In genomic region chrX:47637546-47638195, GRCh38 we compare ENCODE assay signal across 8 cellular contexts. TPM values are rescaled to one million over a fixed set of nuclear protein-coding genes. Genes with fewer than 3 reads are reported as not detected.
DNase-seq lines count a peak whose midpoint lies in the region; ATAC-seq and TF ChIP-seq lines count a peak whose summit lies in the region.

No MANE protein-coding gene starts in this region.

- H3K27me3 Mint-ChIP-seq in activated naive CD4-positive, alpha-beta T cell treated with anti-CD3 and anti-CD28 coated beads, Interleukin-2, amount 50 U/mL, for 24 hours: no peaks in the 10 kb centered on the region

- no peak for TF ChIP-seq CTCF in left lung (IDR thresholded peaks at IDR 0.05)

- DNase-seq in left lung (peak; percentile 78 to 87), DMS 273 treated with DMSO at 0.1 percent for 48 hours (lab: John Stamatoyannopoulos, UW) (no peak), SK-N-DZ (ENCODE audit: low spot score) (no peak), NCI-H2081 (lab: John Stamatoyannopoulos, UW) (no peak), NCI-H2196 (lab: John Stamatoyannopoulos, UW; ENCODE audit: unreplicated experiment) (no peak)

- H3K4me1 ChIP-seq in ES-I3 (ENCODE audit: insufficient read depth, low read length) (no peaks in the 10 kb centered on the region; the same call in 1 of the 2 replicates), left lung (peaks cover 0 to 28% of the 10 kb centered on the region in 2 donors)

- H3K4me3 Mint-ChIP-seq in activated naive CD4-positive, alpha-beta T cell treated with anti-CD3 and anti-CD28 coated beads, Interleukin-2, amount 50 U/mL, for 24 hours: peak overlapping the region; percentile 68

- no peaks in the 10 kb centered on the region for H3K9me3 Mint-ChIP-seq in activated naive CD4-positive, alpha-beta T cell treated with anti-CD3 and anti-CD28 coated beads, Interleukin-2, amount 50 U/mL, for 24 hours

- H3K4me1 Mint-ChIP-seq in activated naive CD4-positive, alpha-beta T cell treated with anti-CD3 and anti-CD28 coated beads, Interleukin-2, amount 50 U/mL, for 24 hours: peaks cover 27% of the 10 kb centered on the region

- ATAC-seq in HG03045 (IDR thresholded peaks at IDR 0.05; ENCODE audit: unreplicated experiment): peak; percentile 77
- peak; percentile 97 for ATAC-seq in left lung

- peak overlapping the region; percentile 15 to 45 for H3K4me3 ChIP-seq in left lung

- H3K27me3 ChIP-seq in left lung: no peaks in the 10 kb centered on the region

- H3K9me3 ChIP-seq in ES-I3 (ENCODE audit: control insufficient read depth, insufficient read depth, low read length) (no peaks in the 10 kb centered on the region; the same call in 1 of the 2 replicates), left lung (no peaks in the 10 kb centered on the region)

- H3K36me3 Mint-ChIP-seq in activated naive CD4-positive, alpha-beta T cell treated with anti-CD3 and anti-CD28 coated beads, Interleukin-2, amount 50 U/mL, for 24 hours: peaks cover 20% of the 10 kb centered on the region

- peaks cover 19% of the 10 kb centered on the region for H3K36me3 ChIP-seq in ES-I3 (ENCODE audit: insufficient read depth, low read length)
- H3K36me3 ChIP-seq in left lung: peaks cover 0 to 45% of the 10 kb centered on the region in 2 donors

- peak overlapping the region in 1 of 2 donors; percentile 55 for H3K27ac ChIP-seq in left lung

- peak overlapping the region; percentile 62 for H3K9ac ChIP-seq in ES-I3 (ENCODE audit: low read depth, low read length)

- peak overlapping the region; percentile 84 for H3K27ac Mint-ChIP-seq in activated naive CD4-positive, alpha-beta T cell treated with anti-CD3 and anti-CD28 coated beads, Interleukin-2, amount 50 U/mL, for 24 hours

- intact Hi-C loops in left lung (cut with DNase I): no loop called here

RNA-seq across cellular contexts. Expression of gene CFP, which starts 7.9 kb away (rescaled TPM):
- total RNA-seq in left lung: 10 to 100 TPM in 1 of 2 donors, 1 to 10 TPM in 1; 7.6 to 25.4 TPM
- not detected in 2 replicates for polyA plus RNA-seq in SK-N-DZ (2014; cell fraction: cytosol; rRNA removed)
- 1.7 and 2.0 TPM in 2 replicates for polyA plus RNA-seq in SK-N-DZ (2014; cell fraction: nucleus; rRNA removed)

RNA-seq across cellular contexts. Expression of gene ELK1, which starts 12.7 kb away (rescaled TPM):
- total RNA-seq in left lung: 10 to 100 TPM; 28.2 to 35.2 TPM
- 28.0 and 36.6 TPM in 2 replicates for polyA plus RNA-seq in SK-N-DZ (2014; cell fraction: cytosol; rRNA removed)
- polyA plus RNA-seq in SK-N-DZ (2014; cell fraction: nucleus; rRNA removed): 11.6 and 15.2 TPM in 2 replicates

RNA-seq across cellular contexts. Expression of gene SYN1, which starts 18.0 kb away (rescaled TPM):
- total RNA-seq in left lung: 1 to 10 TPM; 1.0 to 1.6 TPM
- polyA plus RNA-seq in SK-N-DZ (2014; cell fraction: cytosol; rRNA removed): 2.5 and 3.8 TPM in 2 replicates
- 2.0 and 4.9 TPM in 2 replicates for polyA plus RNA-seq in SK-N-DZ (2014; cell fraction: nucleus; rRNA removed)

RNA-seq across cellular contexts. Expression of gene UXT, which starts 21.3 kb away (rescaled TPM):
- 100 to 1,000 TPM in 1 of 2 donors, 10 to 100 TPM in 1; 77.9 to 104 TPM for total RNA-seq in left lung
- 249 and 252 TPM in 2 replicates for polyA plus RNA-seq in SK-N-DZ (2014; cell fraction: cytosol; rRNA removed)
- 121 and 150 TPM in 2 replicates for polyA plus RNA-seq in SK-N-DZ (2014; cell fraction: nucleus; rRNA removed)

RNA-seq across cellular contexts. Expression of gene TIMP1, which starts 55.4 kb away (rescaled TPM):
- total RNA-seq in left lung: 1,000 to 10,000 TPM in 1 of 2 donors, 100 to 1,000 TPM in 1; 998 to 2,737 TPM
- polyA plus RNA-seq in SK-N-DZ (2014; cell fraction: cytosol; rRNA removed): 8.7 and 8.8 TPM in 2 replicates
- 3.7 and 5.9 TPM in 2 replicates for polyA plus RNA-seq in SK-N-DZ (2014; cell fraction: nucleus; rRNA removed)

Comparison
In these comparisons a context has a peak if more than half of its experiments do, and no peak if none do; other contexts are left out.
1. DNase-seq: peak in left lung (2 of 2); none in DMS 273 treated with DMSO at 0.1 percent for 48 hours (single experiment), SK-N-DZ (single experiment), NCI-H2081 (0 of 2) and NCI-H2196 (single experiment).